In the genomic region with DNA sequence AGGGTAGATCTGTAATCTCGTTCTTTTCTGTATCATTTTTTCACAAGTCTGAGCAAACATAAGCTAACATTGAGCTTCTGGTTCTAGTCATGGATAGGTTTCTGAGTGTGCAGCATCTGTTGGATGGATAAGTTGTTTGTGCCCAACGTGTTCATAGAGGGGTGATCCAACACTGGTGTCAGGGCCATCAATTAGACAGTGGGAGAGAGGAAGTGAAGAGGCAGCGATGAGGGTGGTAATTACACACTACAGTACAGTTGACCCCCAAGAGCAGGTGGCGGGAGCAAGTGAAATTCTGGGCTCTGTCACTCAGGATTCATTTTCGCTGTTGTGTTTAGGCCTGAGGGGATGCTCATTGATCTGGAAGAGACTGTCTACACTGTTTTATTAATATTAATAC, we compare ENCODE assay signal across 13 cellular contexts.
"Had no signal": no experiment of that assay in that cellular context is flagged by ENCODE, and none has a peak within 500 bp of the region (broad histone marks: within the 10 kb centered on the region; RNA-seq: fewer than 3 reads in every experiment).

No MANE protein-coding gene starts in this region.

- DNase-seq: activated CD4-positive, alpha-beta memory T cell treated with anti-CD3 and anti-CD28 coated beads, Interleukin-2, amount 10 ng/mL, durations not matched to agents 7 days and 5 days; activated CD4-positive, alpha-beta T cell treated with anti-CD3 and anti-CD28 coated beads for 36 hours; activated effector memory CD4-positive, alpha-beta T cell treated with Interleukin-2 at 50 U/mL for 16 hours; activated T-cell treated with anti-CD3 and anti-CD28 coated beads, Interleukin-2, amount 50 U/mL, for 4 hours; hippocampal formation; left lung; mammary epithelial cell; pancreas; stimulated activated CD4-positive, alpha-beta T cell treated with anti-CD3 and anti-CD28 coated beads, Interleukin-1b, Interleukin-23, amount 100 ng/mL, for 48 hours; stomach; testis; upper lobe of left lung had no signal

- ATAC-seq: activated CD4-positive, alpha-beta T cell treated with anti-CD3 and anti-CD28 coated beads for 36 hours; activated T-cell treated with anti-CD3 and anti-CD28 coated beads, Interleukin-2, amount 50 U/mL, for 4 hours; esophagus mucosa; left lung; pancreas had no signal
